In genomic region chr9:83665576-83666200, GRCh38 we compare ENCODE assay signal across 10 cellular contexts. TPM values are rescaled to one million over a fixed set of nuclear protein-coding genes. Genes with fewer than 3 reads are reported as not detected.
DNase-seq lines count a peak whose midpoint lies in the region; ATAC-seq and TF ChIP-seq lines count a peak whose summit lies in the region.
"Had no signal": no experiment of that assay in that cellular context is flagged by ENCODE, and none has a peak within 500 bp of the region (broad histone marks: within the 10 kb centered on the region; RNA-seq: fewer than 3 reads in every experiment).

No MANE protein-coding gene starts in this region.

- POLR2A ChIA-PET in CD8-positive, alpha-beta T cell (lab: Charles Lee), result interaction anchor here (1.3 kb wide), 1 partner anchor 42 kb away, joined by 6 read pairs; the partner anchor contains the start of gene UBQLN1

- H3K36me3 ChIP-seq in CD8-positive, alpha-beta T cell (ENCODE audit: insufficient read depth, low read length), result peaks cover 37% of the 10 kb centered on the region
- H3K36me3 ChIP-seq in BE2C, result peaks cover 59% of the 10 kb centered on the region

- H3K4me1 ChIP-seq in CD8-positive, alpha-beta T cell (ENCODE audit: insufficient read depth, low read length), result peaks cover 3% of the 10 kb centered on the region
- H3K4me1 ChIP-seq in BE2C, result no peaks in the 10 kb centered on the region

- no peaks in the 10 kb centered on the region for H3K9me3 ChIP-seq in CD8-positive, alpha-beta T cell (ENCODE audit: low read length)
- no peaks in the 10 kb centered on the region for H3K9me3 ChIP-seq in BE2C

- intact Hi-C loops in CD8-positive, alpha-beta T cell (cut with DNase I, micrococcal nuclease), result loop anchor here (5.0 kb wide), 1 partner anchor 42 kb away; the partner anchor contains the start of gene UBQLN1 (in 2 of the 2)

- peaks cover 87% of the 10 kb centered on the region for H3K36me3 Mint-ChIP-seq in CD8-positive, alpha-beta T cell
- peaks cover 23% of the 10 kb centered on the region for H3K36me3 Mint-ChIP-seq in activated naive CD8-positive, alpha-beta T cell treated with anti-CD3 and anti-CD28 coated beads for 36 hours

- peaks cover 30% of the 10 kb centered on the region for H3K4me1 Mint-ChIP-seq in CD8-positive, alpha-beta T cell (ENCODE audit: low read depth)
- peaks cover 31% of the 10 kb centered on the region for H3K4me1 Mint-ChIP-seq in activated naive CD8-positive, alpha-beta T cell treated with anti-CD3 and anti-CD28 coated beads for 36 hours

- H3K9me3 Mint-ChIP-seq in CD8-positive, alpha-beta T cell, result no peaks in the 10 kb centered on the region
- no peaks in the 10 kb centered on the region for H3K9me3 Mint-ChIP-seq in activated naive CD8-positive, alpha-beta T cell treated with anti-CD3 and anti-CD28 coated beads for 36 hours

- no peaks in the 10 kb centered on the region for H3K27me3 ChIP-seq in CD8-positive, alpha-beta T cell (ENCODE audit: insufficient read depth, low read length)
- no peaks in the 10 kb centered on the region for H3K27me3 ChIP-seq in BE2C

- H3K27ac Mint-ChIP-seq in CD8-positive, alpha-beta T cell, result peak overlapping the region; percentile 71
- H3K27ac Mint-ChIP-seq in activated naive CD8-positive, alpha-beta T cell treated with anti-CD3 and anti-CD28 coated beads for 36 hours, result peak overlapping the region; percentile 39

- no peak for ATAC-seq in CD8-positive, alpha-beta T cell
- ATAC-seq in GM21367 (IDR thresholded peaks at IDR 0.05; ENCODE audit: unreplicated experiment) (peak; percentile 79), HG03175 (IDR thresholded peaks at IDR 0.05; ENCODE audit: unreplicated experiment) (peak; percentile 92)
- no peak for ATAC-seq in activated CD4-positive, CD25-positive, alpha-beta regulatory T cell treated with anti-CD3 and anti-CD28 coated beads, Interleukin-2, amount 50 U/mL, for 24 hours

- no peak overlapping the region for H3K4me3 ChIP-seq in CD8-positive, alpha-beta T cell (ENCODE audit: low read depth, low read length)
- no peak overlapping the region for H3K4me3 ChIP-seq in BE2C (ENCODE audit: low read depth, low read length)

- CTCF ChIA-PET in CD8-positive, alpha-beta T cell (lab: Charles Lee), result interaction anchor here (0.6 to 1.9 kb wide), 4 partner anchors 16 to 45 kb away, joined by 3 to 7 read pairs (median 3); partner anchors contain the start of gene UBQLN1

- H3K27me3 Mint-ChIP-seq in CD8-positive, alpha-beta T cell (ENCODE audit: low read depth), result no peaks in the 10 kb centered on the region
- H3K27me3 Mint-ChIP-seq in activated naive CD8-positive, alpha-beta T cell treated with anti-CD3 and anti-CD28 coated beads for 36 hours, result no peaks in the 10 kb centered on the region

- no peak for TF ChIP-seq CTCF in CD8-positive, alpha-beta T cell (IDR thresholded peaks at IDR 0.05)
- no peak for TF ChIP-seq CTCF in BE2C (IDR thresholded peaks at IDR 0.05; ENCODE audit: low read depth, low read length)

- H3K4me3 Mint-ChIP-seq in CD8-positive, alpha-beta T cell, result no peak overlapping the region
- H3K4me3 Mint-ChIP-seq in activated naive CD8-positive, alpha-beta T cell treated with anti-CD3 and anti-CD28 coated beads for 36 hours, result no peak overlapping the region

- H3K27ac ChIP-seq in CD8-positive, alpha-beta T cell (ENCODE audit: low read depth, low read length), result no peak overlapping the region
- H3K27ac ChIP-seq: C4-2B, epithelial cell of prostate had no signal

- DNase-seq in CD8-positive, alpha-beta T cell, result no peak
- DNase-seq in activated naive CD8-positive, alpha-beta T cell treated with anti-CD3 and anti-CD28 coated beads for 36 hours, result no peak
- no peak for DNase-seq in stimulated activated naive CD4-positive, alpha-beta T cell treated with Interleukin-2 at 50 U/mL for 16 hours (lab: John Stamatoyannopoulos, UW)
- DNase-seq in BE2C (no peak), superior temporal gyrus (ENCODE audit: extremely low spot score) (no peak)

RNA-seq across cellular contexts. Expression of gene UBQLN1, which starts 42.1 kb away (rescaled TPM):
- 100 to 1,000 TPM; 163 to 169 TPM for total RNA-seq in CD8-positive, alpha-beta T cell
- 10 to 100 TPM; 88.9 to 92.9 TPM for total RNA-seq in activated naive CD8-positive, alpha-beta T cell treated with anti-CD3 and anti-CD28 coated beads for 36 hours
- polyA plus RNA-seq in BE2C (2012; ENCODE audit: insufficient read depth, insufficient read length, low read depth), result 85.3 TPM

RNA-seq across cellular contexts. Expression of gene IDNK, which starts 42.7 kb away (rescaled TPM):
- total RNA-seq in CD8-positive, alpha-beta T cell, result 1 to 10 TPM; 4.3 to 4.6 TPM
- total RNA-seq in activated naive CD8-positive, alpha-beta T cell treated with anti-CD3 and anti-CD28 coated beads for 36 hours, result 1 to 10 TPM; 5.5 to 5.7 TPM
- polyA plus RNA-seq in BE2C (2012; ENCODE audit: insufficient read depth, insufficient read length, low read depth), result 3.6 TPM

Comparison
In these comparisons a context has a peak if more than half of its experiments do, and no peak if none do; other contexts are left out.
1. ATAC-seq: peak in GM21367 (single experiment) and HG03175 (single experiment); none in CD8-positive, alpha-beta T cell (single experiment) and activated CD4-positive, CD25-positive, alpha-beta regulatory T cell treated with anti-CD3 and anti-CD28 coated beads, Interleukin-2, amount 50 U/mL, for 24 hours (0 of 2).